Comparison of ENCODE assay signal across 8 cellular contexts in genomic region chr19:3968556-3969434, GRCh38. TPM values are rescaled to one million over a fixed set of nuclear protein-coding genes. Genes with fewer than 3 reads are reported as not detected.
DNase-seq lines count a peak whose midpoint lies in the region; ATAC-seq, FAIRE-seq and TF ChIP-seq lines count a peak whose summit lies in the region.

No MANE protein-coding gene starts in this region.

- H3K9me3 ChIP-seq in DOHH2 (ENCODE audit: control insufficient read depth, insufficient read depth, low read length), result no peaks in the 10 kb centered on the region
- H3K9me3 ChIP-seq in K562 (replicated peaks; ENCODE audit: control insufficient read depth, insufficient read depth, low read depth, low read length), result no peaks in the 10 kb centered on the region

- peak overlapping the region; percentile 83; the same call in 1 of the 2 replicates for H3K4me2 ChIP-seq in DOHH2 (ENCODE audit: low read length)
- H3K4me2 ChIP-seq in K562 (ENCODE audit: insufficient read depth, low read length), result no peak overlapping the region

- peak; percentile 75 for FAIRE-seq in K562 (lab: Jason Lieb, UNC)

- peaks cover 26% of the 10 kb centered on the region for H3K4me1 ChIP-seq in DOHH2 (ENCODE audit: control insufficient read depth, low read length)
- H3K4me1 ChIP-seq in K562 (replicated peaks in 1 of 2; ENCODE audit: control insufficient read depth in 2 of 2, insufficient read depth in 2 of 2, low read length in 2 of 2), result peaks cover 15 to 36% of the 10 kb centered on the region in 2 experiments

- H4K20me1 ChIP-seq in DOHH2 (ENCODE audit: control insufficient read depth, insufficient read depth, low read depth, low read length) (peaks cover 10% of the 10 kb centered on the region; the same call in 1 of the 2 replicates), K562 (replicated peaks; ENCODE audit: control insufficient read depth, insufficient read depth, low read length) (peaks cover 8% of the 10 kb centered on the region)

- H3K27ac ChIP-seq in DOHH2 (ENCODE audit: low read depth, low read length) (no peak overlapping the region), K562 (ENCODE audit: extremely low read depth, low read depth, low read length) (0 out of 3 replicates have a peak overlapping the region, but pooled peaks have one; percentile 76)

- H3F3A ChIP-seq in DOHH2 (ENCODE audit: control insufficient read depth, insufficient read depth), result peaks cover 15% of the 10 kb centered on the region

- H3K4me3 ChIP-seq in DOHH2 (ENCODE audit: low read length) (no peak overlapping the region), K562 (no peak overlapping the region), retinal pigment epithelial cell (ENCODE audit: low read length) (peak overlapping the region; percentile 95)

- no peak for TF ChIP-seq EP300 in K562 (IDR thresholded peaks at IDR 0.05; ENCODE audit: low read length)

- H3K36me3 ChIP-seq in DOHH2 (ENCODE audit: control insufficient read depth, low read length) (peaks cover 42% of the 10 kb centered on the region), K562 (ENCODE audit: control insufficient read depth, insufficient read depth, low read length) (peaks cover 51% of the 10 kb centered on the region; the same call in 2 of the 3 replicates)

- no peak overlapping the region for H2AFZ ChIP-seq in K562 (ENCODE audit: low read depth, low read length)

- H3K9ac ChIP-seq in K562 (ENCODE audit: insufficient read depth in 1 of 2, low read depth in 2 of 2, low read length in 2 of 2), result peak overlapping the region in 1 of 2 experiments; percentile 95; a peak in 1 of 4 replicates

- TF ChIP-seq RAD21 in K562 (CRISPR knock-in tag; conservative IDR thresholded peaks at IDR 0.05 in 1 of 2, IDR thresholded peaks at IDR 0.05 in 1 of 2), result no peak

- no peak for TF ChIP-seq POLR2A in K562 (conservative IDR thresholded peaks at IDR 0.05)

- in situ Hi-C loops in K562 (cut with MboI), result no loop called here

- H3K79me2 ChIP-seq in DOHH2 (ENCODE audit: control insufficient read depth, low read length), result peaks cover 30% of the 10 kb centered on the region
- H3K79me2 ChIP-seq in K562 (ENCODE audit: control insufficient read depth, insufficient read depth, low read length), result peaks cover 37% of the 10 kb centered on the region

- intact Hi-C loops in K562 (cut with micrococcal nuclease), result no loop called here

- WGBS in K562 (ENCODE audit: insufficient coverage, low coverage, missing lambda C conversion rate), result 64% methylated on average over 9 of the region's 9 CpGs

- no peak for TF ChIP-seq CTCF in DOHH2 (IDR thresholded peaks at IDR 0.05; ENCODE audit: low read depth, low read length, poor library complexity, severe bottlenecking)
- TF ChIP-seq CTCF in K562 (IDR thresholded peaks at IDR 0.05 in 2 of 3, conservative IDR thresholded peaks at IDR 0.05 in 1 of 3; ENCODE audit: insufficient read depth in 2 of 3, low read depth in 1 of 3, low read length in 3 of 3), result no peak
- no peak for TF ChIP-seq CTCF in retinal pigment epithelial cell (conservative IDR thresholded peaks at IDR 0.05; ENCODE audit: low read depth, low read length)

- no peaks in the 10 kb centered on the region for H3K9me2 ChIP-seq in DOHH2 (replicated peaks; ENCODE audit: control insufficient read depth, low read length)

- CTCF ChIA-PET in K562 (lab: Yijun Ruan, JAX; ENCODE audit: low intra/inter-chr PET ratio), result interaction anchor here (0.6 to 1.3 kb wide), 2 partner anchors 116 to 497 kb away, joined by 3 read pairs; no protein-coding TSS in a partner anchor

- peak; percentile 40 for DNase-seq in NAMALWA (ENCODE audit: low spot score)
- peak; percentile 43 to 64 (median 49) for DNase-seq in K562 (ENCODE audit: extremely low read depth in 1 of 4, low spot score in 3 of 4)
- DNase-seq in iPS DF 4.7 (ENCODE audit: extremely low read depth, low spot score), result peak; percentile 94
- DNase-seq in retinal pigment epithelial cell (ENCODE audit: low read depth), result peak; percentile 99
- no peak for DNase-seq in NCI-H1436 (lab: John Stamatoyannopoulos, UW)
- no peak for DNase-seq in DMS79 treated with DMSO at 0.1 percent for 48 hours (lab: John Stamatoyannopoulos, UW)

- peak; percentile 13 for ATAC-seq in K562
- ATAC-seq in HG03159 (IDR thresholded peaks at IDR 0.05; ENCODE audit: unreplicated experiment), result no peak

- BruUV-seq in K562 (replicated peaks; lab: Mats Ljungman, UMichigan), result no TSS peak

- H3K27me3 ChIP-seq in DOHH2 (ENCODE audit: control insufficient read depth, low read length) (no peaks in the 10 kb centered on the region), K562 (ENCODE audit: control insufficient read depth in 2 of 2, insufficient read depth in 2 of 2, low read length in 2 of 2) (no peaks in the 10 kb centered on the region)

- no peaks in the 10 kb centered on the region for H3K9me1 ChIP-seq in K562 (ENCODE audit: control insufficient read depth, insufficient read depth, low read length)

- POLR2A ChIA-PET in K562 (lab: Yijun Ruan, JAX), result interaction anchor here (1.2 to 7.2 kb wide), 4 partner anchors 9 to 19 kb away, joined by 3 to 215 read pairs (median 13); partner anchors contain the start of gene EEF2

RNA-seq across cellular contexts. Expression of gene DAPK3, which starts 2.1 kb away (rescaled TPM):
- total RNA-seq in K562 (2011; cell fraction: chromatin; rRNA removed; ENCODE audit: low replicate concordance), result 39.7 and 130 TPM in 2 replicates
- total RNA-seq in K562 (2011; cell fraction: nucleolus; rRNA removed), result 64.5 and 77.9 TPM in 2 replicates
- 43.5 and 49.6 TPM in 2 replicates for total RNA-seq in K562 (2011; cell fraction: nucleoplasm; rRNA removed)
- total RNA-seq in K562 (2014; rRNA removed), result 60.1 and 62.7 TPM in 2 replicates
- 4.4 and 9.2 TPM in 2 replicates for total RNA-seq in K562 (2014; rRNA removed; fragmentation: Illumina TruSeq; extraction: Trizol)
- total RNA-seq in K562 (2015; rRNA removed; fragmentation: Illumina TruSeq; extraction: Trizol), result 25.0 and 26.2 TPM in 2 replicates
- 39.2 and 54.1 TPM in 2 replicates for total RNA-seq in K562 (2021)
- 24.0 and 29.4 TPM in 2 replicates for polyA plus RNA-seq in K562 (2011; rRNA removed)
- 31.0 and 40.6 TPM in 2 replicates for polyA plus RNA-seq in K562 (2011; cell fraction: cytosol; rRNA removed)
- polyA plus RNA-seq in K562 (2011; cell fraction: nucleus; rRNA removed), result 67.8 and 75.4 TPM in 2 replicates
- 39.9 and 60.2 TPM in 2 replicates for polyA plus RNA-seq in K562 (2012)
- polyA plus RNA-seq in K562 (2014; fragmentation: Illumina TruSeq; extraction: Trizol), result 29.4 and 45.3 TPM in 2 replicates
- under 1 TPM; 0.14 to 0.21 TPM for polyA plus RNA-seq in K562 (2014; fragmentation: Nextera tagmentation; extraction: Ambion mirVana)
- polyA plus RNA-seq in K562 (2014; rRNA removed), result 59.6 and 63.4 TPM in 2 replicates
- polyA minus RNA-seq in K562 (2011; rRNA and poly(A)+ RNA removed), result 10.9 and 17.4 TPM in 2 replicates
- polyA minus RNA-seq in K562 (2011; cell fraction: cytosol; rRNA and poly(A)+ RNA removed), result 21.4 and 25.5 TPM in 2 replicates
- polyA minus RNA-seq in K562 (2011; cell fraction: nucleus; rRNA and poly(A)+ RNA removed), result 18.0 and 24.4 TPM in 2 replicates

RNA-seq across cellular contexts. Expression of gene EEF2, which starts 16.5 kb away (rescaled TPM):
- 411 and 869 TPM in 2 replicates for total RNA-seq in K562 (2011; cell fraction: chromatin; rRNA removed; ENCODE audit: low replicate concordance)
- 851 and 883 TPM in 2 replicates for total RNA-seq in K562 (2011; cell fraction: nucleolus; rRNA removed)
- total RNA-seq in K562 (2011; cell fraction: nucleoplasm; rRNA removed), result 585 and 614 TPM in 2 replicates
- 1,752 and 1,953 TPM in 2 replicates for total RNA-seq in K562 (2014; rRNA removed)
- 1,453 and 1,647 TPM in 2 replicates for total RNA-seq in K562 (2014; rRNA removed; fragmentation: Illumina TruSeq; extraction: Trizol)
- 1,387 and 1,494 TPM in 2 replicates for total RNA-seq in K562 (2015; rRNA removed; fragmentation: Illumina TruSeq; extraction: Trizol)
- total RNA-seq in K562 (2021), result 2,825 and 3,003 TPM in 2 replicates
- 1,026 and 1,305 TPM in 2 replicates for polyA plus RNA-seq in K562 (2011; rRNA removed)
- polyA plus RNA-seq in K562 (2011; cell fraction: cytosol; rRNA removed), result 1,502 and 1,797 TPM in 2 replicates
- 696 and 770 TPM in 2 replicates for polyA plus RNA-seq in K562 (2011; cell fraction: nucleus; rRNA removed)
- polyA plus RNA-seq in K562 (2012), result 3,305 and 4,013 TPM in 2 replicates
- polyA plus RNA-seq in K562 (2014; fragmentation: Illumina TruSeq; extraction: Trizol), result 1,501 and 2,376 TPM in 2 replicates
- polyA plus RNA-seq in K562 (2014; fragmentation: Nextera tagmentation; extraction: Ambion mirVana), result 100 to 1,000 TPM; 372 to 422 TPM
- polyA plus RNA-seq in K562 (2014; rRNA removed), result 1,067 and 1,158 TPM in 2 replicates
- 1,191 and 1,209 TPM in 2 replicates for polyA minus RNA-seq in K562 (2011; rRNA and poly(A)+ RNA removed)
- polyA minus RNA-seq in K562 (2011; cell fraction: cytosol; rRNA and poly(A)+ RNA removed), result 1,563 and 2,307 TPM in 2 replicates
- polyA minus RNA-seq in K562 (2011; cell fraction: nucleus; rRNA and poly(A)+ RNA removed), result 434 and 599 TPM in 2 replicates

RNA-seq across cellular contexts. Expression of gene NMRK2, which starts 35.9 kb away (rescaled TPM):
- not detected in 2 replicates for total RNA-seq in K562 (2011; cell fraction: chromatin; rRNA removed; ENCODE audit: low replicate concordance)
- not detected in 2 replicates for total RNA-seq in K562 (2011; cell fraction: nucleolus; rRNA removed)
- total RNA-seq in K562 (2011; cell fraction: nucleoplasm; rRNA removed), result not detected in 2 replicates
- total RNA-seq in K562 (2014; rRNA removed) (not detected in 2 replicates), K562 (2014; rRNA removed; fragmentation: Illumina TruSeq; extraction: Trizol) (not detected in 2 replicates), K562 (2015; rRNA removed; fragmentation: Illumina TruSeq; extraction: Trizol) (not detected in 2 replicates), K562 (2021) (not detected in 2 replicates)
- polyA plus RNA-seq in K562 (2011; rRNA removed) (not detected in 2 replicates), K562 (2014; fragmentation: Illumina TruSeq; extraction: Trizol) (not detected in 2 replicates), K562 (2014; fragmentation: Nextera tagmentation; extraction: Ambion mirVana) (not detected), K562 (2014; rRNA removed) (not detected in 2 replicates)
- not detected in 2 replicates for polyA plus RNA-seq in K562 (2011; cell fraction: cytosol; rRNA removed)
- polyA plus RNA-seq in K562 (2011; cell fraction: nucleus; rRNA removed), result not detected in 2 replicates
- polyA plus RNA-seq in K562 (2012), result not detected in 2 replicates
- not detected in 2 replicates for polyA minus RNA-seq in K562 (2011; rRNA and poly(A)+ RNA removed)
- polyA minus RNA-seq in K562 (2011; cell fraction: cytosol; rRNA and poly(A)+ RNA removed), result not detected in 2 replicates
- not detected in 2 replicates for polyA minus RNA-seq in K562 (2011; cell fraction: nucleus; rRNA and poly(A)+ RNA removed)

RNA-seq across cellular contexts. Expression of gene PIAS4, which starts 38.7 kb away (rescaled TPM):
- total RNA-seq in K562 (2011; cell fraction: chromatin; rRNA removed; ENCODE audit: low replicate concordance), result 19.4 and 56.5 TPM in 2 replicates
- total RNA-seq in K562 (2011; cell fraction: nucleolus; rRNA removed), result 36.9 and 39.3 TPM in 2 replicates
- total RNA-seq in K562 (2011; cell fraction: nucleoplasm; rRNA removed), result 20.4 and 20.9 TPM in 2 replicates
- total RNA-seq in K562 (2014; rRNA removed), result 21.9 and 26.4 TPM in 2 replicates
- total RNA-seq in K562 (2014; rRNA removed; fragmentation: Illumina TruSeq; extraction: Trizol), result 5.3 and 7.3 TPM in 2 replicates
- 14.3 and 14.4 TPM in 2 replicates for total RNA-seq in K562 (2015; rRNA removed; fragmentation: Illumina TruSeq; extraction: Trizol)
- total RNA-seq in K562 (2021), result 24.9 and 34.9 TPM in 2 replicates
- polyA plus RNA-seq in K562 (2011; rRNA removed), result 6.7 and 7.1 TPM in 2 replicates
- polyA plus RNA-seq in K562 (2011; cell fraction: cytosol; rRNA removed), result 7.4 and 15.5 TPM in 2 replicates
- polyA plus RNA-seq in K562 (2011; cell fraction: nucleus; rRNA removed), result 11.2 and 22.2 TPM in 2 replicates
- polyA plus RNA-seq in K562 (2012), result 23.1 and 44.7 TPM in 2 replicates
- 14.5 and 23.3 TPM in 2 replicates for polyA plus RNA-seq in K562 (2014; fragmentation: Illumina TruSeq; extraction: Trizol)
- under 1 TPM; 0.27 TPM for polyA plus RNA-seq in K562 (2014; fragmentation: Nextera tagmentation; extraction: Ambion mirVana)
- 14.8 and 19.9 TPM in 2 replicates for polyA plus RNA-seq in K562 (2014; rRNA removed)
- polyA minus RNA-seq in K562 (2011; rRNA and poly(A)+ RNA removed), result 4.6 and 5.3 TPM in 2 replicates
- polyA minus RNA-seq in K562 (2011; cell fraction: cytosol; rRNA and poly(A)+ RNA removed), result 14.9 and 18.8 TPM in 2 replicates
- polyA minus RNA-seq in K562 (2011; cell fraction: nucleus; rRNA and poly(A)+ RNA removed), result 21.3 and 22.4 TPM in 2 replicates

Comparison
In these comparisons a context has a peak if more than half of its experiments do, and no peak if none do; other contexts are left out.
1. DNase-seq: peak in NAMALWA (single experiment), K562 (4 of 4), iPS DF 4.7 (single experiment) and retinal pigment epithelial cell (single experiment); none in NCI-H1436 (single experiment) and DMS79 treated with DMSO at 0.1 percent for 48 hours (single experiment).